12 cellular contexts compared by ENCODE assay signal in genomic region chr1:27350673-27351540, GRCh38. TPM values are rescaled to one million over a fixed set of nuclear protein-coding genes. Genes with fewer than 3 reads are reported as not detected.
A peak's percentile ranks its signal among the peaks of the same experiment; 100 is the strongest.
DNase-seq lines count a peak whose midpoint lies in the region; ATAC-seq and TF ChIP-seq lines count a peak whose summit lies in the region.
"Had no signal": no experiment of that assay in that cellular context is flagged by ENCODE, and none has a peak within 500 bp of the region (broad histone marks: within the 10 kb centered on the region; RNA-seq: fewer than 3 reads in every experiment).

No MANE protein-coding gene starts in this region.

- POLR2A ChIA-PET in IMR-90 (lab: Charles Lee; ENCODE audit: unreplicated experiment), result no interaction called here

- no peak overlapping the region for H4K5ac ChIP-seq in IMR-90 (ENCODE audit: low read depth, low read length)

- 36% methylated on average over 24 of the region's 62 CpGs; no CpG with 5 or more reads in 1 of the 2 experiments for WGBS in IMR-90 (ENCODE audit: extremely low coverage in 2 of 2, insufficient read length in 1 of 2), 2 experiments
- WGBS in tibial nerve, 2 donors, result 29 to 35% methylated on average over 39 to 51 of the region's 62 CpGs

- no peak overlapping the region for H3K4me3 ChIP-seq in IMR-90 (ENCODE audit: insufficient read depth, low read depth, low read length)
- peak overlapping the region; percentile 58 for H3K4me3 ChIP-seq in lower lobe of right lung
- peak overlapping the region in 3 of 4 donors; percentile 26 to 54 (median 44) for H3K4me3 ChIP-seq in tibial nerve

- H2BK20ac ChIP-seq in IMR-90 (ENCODE audit: low read depth, low read length), result no peak overlapping the region

- TF ChIP-seq CTCF in IMR-90 (conservative IDR thresholded peaks at IDR 0.05; ENCODE audit: low read depth, low read length) (no peak), lower lobe of right lung (IDR thresholded peaks at IDR 0.05) (no peak), tibial nerve (IDR thresholded peaks at IDR 0.05) (peak in 1 of 5 experiments; percentile 2)

- H4K8ac ChIP-seq in IMR-90 (ENCODE audit: low read depth in 2 of 2, low read length in 2 of 2), result no peak overlapping the region

- H4K20me1 ChIP-seq in IMR-90 (ENCODE audit: insufficient read depth, low read length), result no peaks in the 10 kb centered on the region

- no peak overlapping the region for H3K18ac ChIP-seq in IMR-90 (ENCODE audit: low read depth, low read length)

- no peaks in the 10 kb centered on the region for H3K79me1 ChIP-seq in IMR-90 (ENCODE audit: low read depth in 1 of 2, low read length in 2 of 2)

- no peak overlapping the region for H2AK5ac ChIP-seq in IMR-90 (ENCODE audit: low read depth, low read length)

- in situ Hi-C loops in IMR-90 (cut with MboI; ENCODE audit: low sequenced_read_pairs), result no loop called here

- peaks cover 6% of the 10 kb centered on the region; the same call in 1 of the 2 replicates for H3K4me1 ChIP-seq in IMR-90 (ENCODE audit: control insufficient read depth, insufficient read depth, low read length)
- peaks cover 33% of the 10 kb centered on the region for H3K4me1 ChIP-seq in lower lobe of right lung
- peaks cover 0 to 29% (median 24%) of the 10 kb centered on the region in 4 donors for H3K4me1 ChIP-seq in tibial nerve

- no peak overlapping the region for H4K91ac ChIP-seq in IMR-90 (ENCODE audit: insufficient read depth, low read depth, low read length)

- H3K36me3 ChIP-seq in IMR-90 (ENCODE audit: control insufficient read depth, insufficient read depth, low read length) (peaks cover 9% of the 10 kb centered on the region), lower lobe of right lung (peaks cover 40% of the 10 kb centered on the region), tibial nerve (peaks cover 0 to 32% (median 0%) of the 10 kb centered on the region in 3 donors)

- H3K9me3 ChIP-seq in IMR-90 (ENCODE audit: control insufficient read depth, insufficient read depth, low read length) (no peaks in the 10 kb centered on the region), lower lobe of right lung (no peaks in the 10 kb centered on the region), tibial nerve (no peaks in the 10 kb centered on the region)

- TF ChIP-seq RAD21 in IMR-90 (IDR thresholded peaks at IDR 0.05; ENCODE audit: low read length), result no peak

- H3K9me1 ChIP-seq in IMR-90 (ENCODE audit: insufficient read depth, low read length), result no peaks in the 10 kb centered on the region; the same call in 1 of the 2 replicates

- TF ChIP-seq POLR2A in IMR-90 (IDR thresholded peaks at IDR 0.05; ENCODE audit: low read depth, low read length) (no peak), tibial nerve (IDR thresholded peaks at IDR 0.05) (no peak)

- DNase-seq in IMR-90, result no peak
- DNase-seq in lower lobe of right lung, result no peak
- DNase-seq in tibial nerve (ENCODE audit: low spot score in 2 of 2), result no peak
- DNase-seq in activated effector memory CD4-positive, alpha-beta T cell treated with Interleukin-2 at 50 U/mL for 16 hours, result no peak
- DNase-seq in NCI-H345 treated with DMSO at 0.1 percent for 48 hours (lab: John Stamatoyannopoulos, UW; ENCODE audit: unreplicated experiment), result no peak
- DNase-seq in activated CD4-positive, alpha-beta T cell treated with anti-CD3 and anti-CD28 coated beads for 4 hours, result no peak
- DNase-seq: activated CD8-positive, alpha-beta memory T cell treated with anti-CD3 and anti-CD28 coated beads, Interleukin-2, amount 50 U/mL, for 4 hours; NCI-H1092 treated with DMSO at 0.1 percent for 48 hours; stimulated activated CD4-positive, alpha-beta T cell treated with anti-CD3 and anti-CD28 coated beads, Interleukin-4, amount 100 ng/mL, for 1 hour had no signal

- H3K56ac ChIP-seq in IMR-90 (ENCODE audit: extremely low read depth, insufficient read depth, low read length), result no peak overlapping the region

- H2AK9ac ChIP-seq in IMR-90 (replicated peaks; ENCODE audit: low read depth, low read length, poor library complexity), result no peak overlapping the region

- ATAC-seq in IMR-90 (ENCODE audit: low read depth), result no peak
- ATAC-seq in esophagus mucosa, result peak; percentile 0
- ATAC-seq in lower lobe of right lung, result peak; percentile 23 to 32
- ATAC-seq in HG02840 (IDR thresholded peaks at IDR 0.05; ENCODE audit: low FRiP score, unreplicated experiment), result no peak

- peak overlapping the region; percentile 33 for H2AFZ ChIP-seq in IMR-90 (replicated peaks; ENCODE audit: low read length, poor library complexity)

- H3K27me3 ChIP-seq in IMR-90 (ENCODE audit: control insufficient read depth, insufficient read depth, low read length) (no peaks in the 10 kb centered on the region; the same call in 1 of the 2 replicates), lower lobe of right lung (ENCODE audit: low read depth) (no peaks in the 10 kb centered on the region), tibial nerve (peaks cover 0 to 19% of the 10 kb centered on the region in 2 donors)

- no peak overlapping the region for H3K4ac ChIP-seq in IMR-90 (ENCODE audit: low read depth, low read length)

- H3K4me2 ChIP-seq in IMR-90 (ENCODE audit: low read depth, low read length), result no peak overlapping the region

- H2BK120ac ChIP-seq in IMR-90 (ENCODE audit: low read depth, low read length), result no peak overlapping the region

- no peak overlapping the region for H3K9ac ChIP-seq in IMR-90 (ENCODE audit: low read depth, low read length)

- no peak overlapping the region for H3K14ac ChIP-seq in IMR-90 (replicated peaks; ENCODE audit: low read depth, low read length)

- H3K23ac ChIP-seq in IMR-90 (ENCODE audit: low read depth, low read length), result no peak overlapping the region

- CTCF ChIA-PET in IMR-90 (lab: Yijun Ruan, JAX), result no interaction called here

- dilution Hi-C loops in IMR-90 (cut with HindIII; ENCODE audit: low sequenced_read_pairs, unreplicated experiment), result no loop called here

- no peak overlapping the region for H2BK5ac ChIP-seq in IMR-90 (ENCODE audit: low read depth, low read length, poor library complexity, severe bottlenecking)

- H2BK15ac ChIP-seq in IMR-90 (ENCODE audit: low read depth, low read length), result no peak overlapping the region

- no TSS peak for BruUV-seq in IMR-90 (replicated peaks; lab: Mats Ljungman, UMichigan)

- intact Hi-C loops in IMR-90 (cut with micrococcal nuclease) (no loop called here), lower lobe of right lung (cut with DNase I) (no loop called here)

- H3K27ac ChIP-seq in IMR-90 (ENCODE audit: insufficient read depth, low read length), result no peak overlapping the region
- no peak overlapping the region for H3K27ac ChIP-seq in lower lobe of right lung
- H3K27ac ChIP-seq in tibial nerve, result peak overlapping the region in 3 of 4 donors; percentile 26 to 69 (median 64)

- peak in 1 of 2 donors; percentile 15 for TF ChIP-seq EP300 in tibial nerve (IDR thresholded peaks at IDR 0.05)

TF ChIP-seq in IMR-90, 13 proteins besides CTCF, POLR2A, EP300 and RAD21:
- no peak for TF ChIP-seq CEBPB (IDR thresholded peaks at IDR 0.05; ENCODE audit: low read depth, low read length)
- TF ChIP-seq CHD1 (IDR thresholded peaks at IDR 0.05; ENCODE audit: low read depth, low read length), result no peak
- TF ChIP-seq RFX5 (IDR thresholded peaks at IDR 0.05; ENCODE audit: low read depth, low read length), result no peak
- no peak for TF ChIP-seq BHLHE40 (IDR thresholded peaks at IDR 0.05; ENCODE audit: low read depth, low read length)
- TF ChIP-seq RCOR1 (IDR thresholded peaks at IDR 0.05; ENCODE audit: insufficient replicate concordance, low read length), result no peak

RNA-seq across cellular contexts. Expression of gene SYTL1, which starts 9.1 kb away (rescaled TPM):
- total RNA-seq in IMR-90 (2012; rRNA removed) (0.18 and 0.28 TPM in 2 replicates), esophagus mucosa (113 TPM), lower lobe of right lung (29.3 TPM), tibial nerve (1 to 10 TPM; 1.2 to 2.7 (median 1.7) TPM)
- 1.0 and 1.3 TPM in 2 replicates for polyA plus RNA-seq in IMR-90 (2012; rRNA removed)
- 0.24 and 1.0 TPM in 2 replicates for polyA plus RNA-seq in IMR-90 (2012; cell fraction: cytosol; rRNA removed)
- polyA plus RNA-seq in IMR-90 (2012; cell fraction: nucleus; rRNA removed; ENCODE audit: low replicate concordance), result 9.3 and 16.4 TPM in 2 replicates
- total RNA-seq: SK-MEL-5 had no signal

RNA-seq across cellular contexts. Expression of gene MAP3K6, which starts 15.9 kb away (rescaled TPM):
- total RNA-seq in IMR-90 (2012; rRNA removed) (4.8 and 5.3 TPM in 2 replicates), esophagus mucosa (76.3 TPM), lower lobe of right lung (117 TPM), tibial nerve (100 to 1,000 TPM in 2 of 4 donors, 10 to 100 TPM in 2; 82.2 to 122 (median 101) TPM)
- polyA plus RNA-seq in IMR-90 (2012; rRNA removed), result 15.9 and 17.3 TPM in 2 replicates
- 6.7 and 10.6 TPM in 2 replicates for polyA plus RNA-seq in IMR-90 (2012; cell fraction: cytosol; rRNA removed)
- 53.8 and 151 TPM in 2 replicates for polyA plus RNA-seq in IMR-90 (2012; cell fraction: nucleus; rRNA removed; ENCODE audit: low replicate concordance)

RNA-seq across cellular contexts. Expression of gene FCN3, which starts 23.7 kb away (rescaled TPM):
- not detected in 2 replicates for total RNA-seq in IMR-90 (2012; rRNA removed)
- polyA plus RNA-seq in IMR-90 (2012; rRNA removed), result not detected in 2 replicates
- not detected in 2 replicates for polyA plus RNA-seq in IMR-90 (2012; cell fraction: cytosol; rRNA removed)
- not detected in 2 replicates for polyA plus RNA-seq in IMR-90 (2012; cell fraction: nucleus; rRNA removed; ENCODE audit: low replicate concordance)
- 2.4 TPM for total RNA-seq in esophagus mucosa
- total RNA-seq in lower lobe of right lung, result 1,125 TPM
- 1 to 10 TPM in 3 of 4 donors, not detected in 1; 2.5 to 8.7 (median 3.7) TPM for total RNA-seq in tibial nerve
- total RNA-seq: SK-MEL-5 had no signal

RNA-seq across cellular contexts. Expression of gene TMEM222, which starts 28.9 kb away (rescaled TPM):
- total RNA-seq in IMR-90 (2012; rRNA removed) (19.9 and 21.7 TPM in 2 replicates), esophagus mucosa (38.6 TPM), lower lobe of right lung (30.2 TPM), tibial nerve (10 to 100 TPM; 21.4 to 35.4 (median 27.5) TPM)
- 54.1 and 56.4 TPM in 2 replicates for polyA plus RNA-seq in IMR-90 (2012; rRNA removed)
- 29.4 and 68.9 TPM in 2 replicates for polyA plus RNA-seq in IMR-90 (2012; cell fraction: cytosol; rRNA removed)
- polyA plus RNA-seq in IMR-90 (2012; cell fraction: nucleus; rRNA removed; ENCODE audit: low replicate concordance), result 44.0 and 87.8 TPM in 2 replicates

RNA-seq across cellular contexts. Expression of gene CD164L2, which starts 32.2 kb away (rescaled TPM):
- not detected in 2 replicates for total RNA-seq in IMR-90 (2012; rRNA removed)
- not detected in 2 replicates for polyA plus RNA-seq in IMR-90 (2012; rRNA removed)
- polyA plus RNA-seq in IMR-90 (2012; cell fraction: cytosol; rRNA removed), result not detected in 2 replicates
- polyA plus RNA-seq in IMR-90 (2012; cell fraction: nucleus; rRNA removed; ENCODE audit: low replicate concordance), result 0.04 TPM in 1 of 2 replicates, not detected in the other
- total RNA-seq in esophagus mucosa, result 12.2 TPM
- total RNA-seq in lower lobe of right lung, result 6.8 TPM
- total RNA-seq in tibial nerve, result not detected
- total RNA-seq: SK-MEL-5 had no signal

Comparison
In these comparisons a context has a peak if more than half of its experiments do, and no peak if none do; other contexts are left out.
1. ATAC-seq: peak in esophagus mucosa (single experiment) and lower lobe of right lung (2 of 2); none in IMR-90 (single experiment) and HG02840 (single experiment).
2. H3K27ac ChIP-seq: peak in tibial nerve (3 of 4); none in IMR-90 (single experiment) and lower lobe of right lung (single experiment).
3. RNA of gene MAP3K6, which starts 15.9 kb away (total RNA-seq): 82.2 to 122 TPM in tibial nerve, 117 TPM in lower lobe of right lung (single experiment) and 76.3 TPM in esophagus mucosa (single experiment); 4.8 to 5.3 TPM in IMR-90; every median in the first group is over 10 times any median in the second.
4. RNA of gene FCN3, which starts 23.7 kb away (total RNA-seq): 1,125 TPM in lower lobe of right lung (single experiment); 2.5 to 8.7 TPM in tibial nerve, 2.4 TPM in esophagus mucosa (single experiment) and not detected in IMR-90; every median in the first group is over 100 times any median in the second.